Comparison of ENCODE assay signal across 8 cellular contexts in genomic region chr6:7727951-7728854, GRCh38. TPM values are rescaled to one million over a fixed set of nuclear protein-coding genes. Genes with fewer than 3 reads are reported as not detected.
DNase-seq lines count a peak whose midpoint lies in the region; ATAC-seq and TF ChIP-seq lines count a peak whose summit lies in the region.

No MANE protein-coding gene starts in this region.

- H3K4me3 ChIP-seq in KMS-11 (IDR thresholded peaks at IDR 0.05; ENCODE audit: insufficient read depth, low read depth, low read length): no peak overlapping the region
- peak overlapping the region; percentile 66 for H3K4me3 ChIP-seq in right cardiac atrium (ENCODE audit: low read length)
- peak overlapping the region; percentile 73 for H3K4me3 ChIP-seq in retinal pigment epithelial cell (ENCODE audit: low read length)

- WGBS in right cardiac atrium: 1% methylated on average over 45 of the region's 45 CpGs

- H3K4me1 ChIP-seq in KMS-11 (ENCODE audit: low read depth, poor library complexity, severe bottlenecking): peaks cover 57% of the 10 kb centered on the region
- peaks cover 2% of the 10 kb centered on the region for H3K4me1 ChIP-seq in right cardiac atrium (ENCODE audit: control insufficient read depth, insufficient read depth, low read length)

- peak overlapping the region; percentile 43 for H2AFZ ChIP-seq in KMS-11 (ENCODE audit: low read depth)

- no peak overlapping the region for H3K27ac ChIP-seq in KMS-11
- no peak overlapping the region for H3K27ac ChIP-seq in right cardiac atrium (ENCODE audit: low read length)

- intact Hi-C loops in right cardiac atrium (cut with DNase I): loop anchor here in 1 of 4 donors (5.0 to 10.0 kb wide), 2 partner anchors 269 to 337 kb away; partner anchors contain the start of gene BLOC1S5

- no peaks in the 10 kb centered on the region for H4K20me1 ChIP-seq in KMS-11 (ENCODE audit: insufficient read depth)

- H3K9ac ChIP-seq in KMS-11: peak overlapping the region; percentile 52

- H3K79me2 ChIP-seq in KMS-11 (ENCODE audit: insufficient read depth, low read depth): peaks cover 17% of the 10 kb centered on the region; the same call in 1 of the 2 replicates

- TF ChIP-seq CTCF in KMS-11 (conservative IDR thresholded peaks at IDR 0.05; ENCODE audit: low read depth, low read length): no peak
- no peak for TF ChIP-seq CTCF in retinal pigment epithelial cell (conservative IDR thresholded peaks at IDR 0.05; ENCODE audit: low read depth, low read length)

- peak overlapping the region; percentile 81 for H3K4me2 ChIP-seq in KMS-11

- peaks cover 11% of the 10 kb centered on the region; the same call in 1 of the 2 replicates for H3K27me3 ChIP-seq in KMS-11 (ENCODE audit: insufficient read depth, low read depth)
- H3K27me3 ChIP-seq in right cardiac atrium (ENCODE audit: control insufficient read depth, insufficient read depth): no peaks in the 10 kb centered on the region

- peak in 1 of 2 donors; percentile 47 for ATAC-seq in right cardiac atrium

- H3K36me3 ChIP-seq in KMS-11 (ENCODE audit: insufficient read depth): no peaks in the 10 kb centered on the region

- H3K9me3 ChIP-seq in right cardiac atrium (ENCODE audit: control insufficient read depth, low read length): no peaks in the 10 kb centered on the region

- DNase-seq in ELR (ENCODE audit: low read depth) (peak; percentile 37), right cardiac atrium (peak; percentile 37 to 72 (median 63)), retinal pigment epithelial cell (ENCODE audit: low read depth) (no peak), NCI-H187 (lab: John Stamatoyannopoulos, UW) (no peak), SIG-M5 treated with dmso at 0.1 percent for 504 hours (lab: John Stamatoyannopoulos, UW; ENCODE audit: unreplicated experiment) (no peak), MV-4-11 (lab: John Stamatoyannopoulos, UW) (no peak)
- DNase-seq in activated naive CD4-positive, alpha-beta T cell treated with anti-CD3 and anti-CD28 coated beads, Interleukin-2, amount 50 U/mL, for 16 hours: peak; percentile 13

RNA-seq across cellular contexts. Expression of gene BMP6, which starts 2.3 kb away (rescaled TPM):
- 1 to 10 TPM; 2.3 to 4.7 (median 3.6) TPM for total RNA-seq in right cardiac atrium
- polyA plus RNA-seq in right cardiac atrium: 3.0 TPM

Comparison
In these comparisons a context has a peak if more than half of its experiments do, and no peak if none do; other contexts are left out.
1. DNase-seq: peak in ELR (single experiment), activated naive CD4-positive, alpha-beta T cell treated with anti-CD3 and anti-CD28 coated beads, Interleukin-2, amount 50 U/mL, for 16 hours (single experiment) and right cardiac atrium (3 of 3); none in retinal pigment epithelial cell (single experiment), NCI-H187 (0 of 2), SIG-M5 treated with dmso at 0.1 percent for 504 hours (single experiment) and MV-4-11 (single experiment).